13 cellular contexts compared by ENCODE assay signal in genomic region chr2:134154269-134154668, GRCh38.
DNase-seq lines count a peak whose midpoint lies in the region; ATAC-seq and TF ChIP-seq lines count a peak whose summit lies in the region.
"Had no signal": no experiment of that assay in that cellular context is flagged by ENCODE, and none has a peak within 500 bp of the region (broad histone marks: within the 10 kb centered on the region; RNA-seq: fewer than 3 reads in every experiment).

No MANE protein-coding gene starts in this region.

- H3K27me3 ChIP-seq in DND-41 (ENCODE audit: insufficient read depth, low read length, poor library complexity): no peaks in the 10 kb centered on the region
- no peaks in the 10 kb centered on the region for H3K27me3 ChIP-seq in Caco-2 (replicated peaks; ENCODE audit: control insufficient read depth, insufficient read depth, low read length)
- no peaks in the 10 kb centered on the region for H3K27me3 ChIP-seq in HAP-1 (ENCODE audit: low read depth)
- H3K27me3 ChIP-seq: thyroid gland had no signal

- in situ Hi-C loops in HAP-1 (cut with MboI; ENCODE audit: low sequenced_read_pairs): no loop called here

- no peak overlapping the region for H3K4me3 ChIP-seq in DND-41 (ENCODE audit: low read depth in 1 of 2, low read length in 2 of 2)
- no peak overlapping the region for H3K4me3 ChIP-seq in Caco-2 (ENCODE audit: low read depth, low read length)
- H3K4me3 ChIP-seq in HAP-1: no peak overlapping the region
- H3K4me3 ChIP-seq: thyroid gland had no signal

- H3K27ac ChIP-seq in DND-41 (ENCODE audit: low read length): no peak overlapping the region
- H3K27ac ChIP-seq: thyroid gland had no signal

- peaks cover 47% of the 10 kb centered on the region for H3K4me1 Mint-ChIP-seq in activated T-helper 17 cell treated with anti-CD3 and anti-CD28 coated beads, Interleukin-2, amount 50 U/mL, for 72 hours
- H3K4me1 Mint-ChIP-seq in Caco-2 (ENCODE audit: low read depth, unreplicated experiment): no peaks in the 10 kb centered on the region

- H3K79me2 ChIP-seq in DND-41 (ENCODE audit: insufficient read depth, low read length): peaks cover 79% of the 10 kb centered on the region

- H3K27me3 Mint-ChIP-seq in activated T-helper 17 cell treated with anti-CD3 and anti-CD28 coated beads, Interleukin-2, amount 50 U/mL, for 72 hours: no peaks in the 10 kb centered on the region
- no peaks in the 10 kb centered on the region for H3K27me3 Mint-ChIP-seq in Caco-2 (ENCODE audit: insufficient read depth, unreplicated experiment)
- H3K27me3 Mint-ChIP-seq: CD4-positive, CD25-positive, alpha-beta regulatory T cell had no signal

- ATAC-seq in DND-41 (ENCODE audit: insufficient read depth, low read depth) (peak; percentile 41; the same call in 1 of the 3 replicates), GM19467 (IDR thresholded peaks at IDR 0.05; ENCODE audit: unreplicated experiment) (peak; percentile 68), HG03097 (IDR thresholded peaks at IDR 0.05; ENCODE audit: low FRiP score, unreplicated experiment) (peak; percentile 68)
- no peak for ATAC-seq in activated T-helper 17 cell treated with anti-CD3 and anti-CD28 coated beads, Interleukin-2, amount 50 U/mL, for 72 hours (replicated peaks)

- no peak overlapping the region for H2AFZ ChIP-seq in DND-41 (ENCODE audit: low read depth, low read length)

- CTCF ChIA-PET in Caco-2 (lab: Charles Lee): no interaction called here

- no TSS peak for BruUV-seq in Caco-2 (replicated peaks; lab: Mats Ljungman, UMichigan)

- POLR2A ChIA-PET in Caco-2 (lab: Charles Lee): no interaction called here

- peaks cover 61% of the 10 kb centered on the region for H4K20me1 ChIP-seq in DND-41 (ENCODE audit: insufficient read depth, low read length)

- no peaks in the 10 kb centered on the region for H3K9me3 Mint-ChIP-seq in activated T-helper 17 cell treated with anti-CD3 and anti-CD28 coated beads, Interleukin-2, amount 50 U/mL, for 72 hours
- peaks cover 12% of the 10 kb centered on the region for H3K9me3 Mint-ChIP-seq in Caco-2 (ENCODE audit: unreplicated experiment)

- TF ChIP-seq CTCF in DND-41 (IDR thresholded peaks at IDR 0.05; ENCODE audit: borderline replicate concordance, extremely low read depth, low read length, poor library complexity, severe bottlenecking) (no peak), Caco-2 (IDR thresholded peaks at IDR 0.05; ENCODE audit: insufficient read depth in 1 of 2, low read depth in 1 of 2, low read length in 1 of 2, severe bottlenecking in 1 of 2, unreplicated experiment in 1 of 2) (no peak)

- H3K9ac ChIP-seq in DND-41 (ENCODE audit: low read depth, low read length): no peak overlapping the region

- H3K36me3 ChIP-seq in DND-41 (ENCODE audit: insufficient read depth, low read length): peaks cover 18% of the 10 kb centered on the region
- H3K36me3 ChIP-seq in Caco-2 (ENCODE audit: control insufficient read depth, insufficient read depth, low read length): no peaks in the 10 kb centered on the region; the same call in 1 of the 2 replicates
- H3K36me3 ChIP-seq in HAP-1 (replicated peaks): no peaks in the 10 kb centered on the region
- H3K36me3 ChIP-seq: thyroid gland had no signal

- H3K4me1 ChIP-seq in DND-41 (ENCODE audit: insufficient read depth, low read length) (no peaks in the 10 kb centered on the region), Caco-2 (no peaks in the 10 kb centered on the region), HAP-1 (peaks cover 5% of the 10 kb centered on the region)
- H3K4me1 ChIP-seq: thyroid gland had no signal

- peaks cover 26% of the 10 kb centered on the region for H3K36me3 Mint-ChIP-seq in activated T-helper 17 cell treated with anti-CD3 and anti-CD28 coated beads, Interleukin-2, amount 50 U/mL, for 72 hours (ENCODE audit: low read depth)
- peaks cover 11% of the 10 kb centered on the region for H3K36me3 Mint-ChIP-seq in Caco-2 (ENCODE audit: insufficient read depth, unreplicated experiment)

- H3K4me3 Mint-ChIP-seq in activated T-helper 17 cell treated with anti-CD3 and anti-CD28 coated beads, Interleukin-2, amount 50 U/mL, for 72 hours: no peak overlapping the region
- H3K4me3 Mint-ChIP-seq in Caco-2 (ENCODE audit: unreplicated experiment): no peak overlapping the region
- H3K4me3 Mint-ChIP-seq: CD4-positive, CD25-positive, alpha-beta regulatory T cell had no signal

- H3K9me3 ChIP-seq in DND-41 (ENCODE audit: insufficient read depth, low read length, severe bottlenecking): no peaks in the 10 kb centered on the region
- no peaks in the 10 kb centered on the region for H3K9me3 ChIP-seq in Caco-2
- H3K9me3 ChIP-seq in HAP-1: no peaks in the 10 kb centered on the region
- H3K9me3 ChIP-seq: thyroid gland had no signal

- no peak for DNase-seq in DND-41
- DNase-seq in Caco-2: no peak
- DNase-seq in activated effector memory CD4-positive, alpha-beta T cell treated with anti-CD3 and anti-CD28 coated beads, Interleukin-2, amount 50 U/mL, for 16 hours: no peak
- DNase-seq in DMS 273 treated with DMSO at 0.1 percent for 48 hours (lab: John Stamatoyannopoulos, UW): no peak
- no peak for DNase-seq in HAP-1 (ENCODE audit: low spot score in 2 of 2)
- DNase-seq: activated CD4-positive, alpha-beta T cell treated with anti-CD3 and anti-CD28 coated beads, Interleukin-2, amount 50 U/mL, for 48 hours; caudate nucleus; CD4-positive, CD25-positive, alpha-beta regulatory T cell; small intestine; thyroid gland had no signal

- H3K4me2 ChIP-seq in DND-41 (ENCODE audit: insufficient read depth, low read length): no peak overlapping the region

- peak overlapping the region; percentile 82 for H3K27ac Mint-ChIP-seq in activated T-helper 17 cell treated with anti-CD3 and anti-CD28 coated beads, Interleukin-2, amount 50 U/mL, for 72 hours
- no peak overlapping the region for H3K27ac Mint-ChIP-seq in Caco-2 (ENCODE audit: unreplicated experiment)

- intact Hi-C loops in Caco-2 (cut with micrococcal nuclease; ENCODE audit: unreplicated experiment): no loop called here
